ENCODE assay signal across 22 cellular contexts in genomic region chr3:172089250-172089649, GRCh38. TPM values are rescaled to one million over a fixed set of nuclear protein-coding genes. Genes with fewer than 3 reads are reported as not detected.
A peak's percentile ranks its signal among the peaks of the same experiment; 100 is the strongest.
DNase-seq lines count a peak whose midpoint lies in the region; TF ChIP-seq lines count a peak whose summit lies in the region.
"Had no signal": no experiment of that assay in that cellular context is flagged by ENCODE, and none has a peak within 500 bp of the region (broad histone marks: within the 10 kb centered on the region; RNA-seq: fewer than 3 reads in every experiment).

No MANE protein-coding gene starts in this region.

- TF ChIP-seq CTCF in MCF 10A (IDR thresholded peaks at IDR 0.05; ENCODE audit: unreplicated experiment): no peak
- TF ChIP-seq CTCF in breast epithelium (IDR thresholded peaks at IDR 0.05): no peak
- no peak for TF ChIP-seq CTCF in fibroblast of villous mesenchyme (IDR thresholded peaks at IDR 0.05; ENCODE audit: insufficient read depth, low read depth, low read length)
- no peak for TF ChIP-seq CTCF in vagina (IDR thresholded peaks at IDR 0.05)

- peaks cover 5% of the 10 kb centered on the region for H3K36me3 Mint-ChIP-seq in MCF 10A (ENCODE audit: insufficient read depth, unreplicated experiment)
- H3K36me3 Mint-ChIP-seq: natural killer cell had no signal

- POLR2A ChIA-PET in MCF 10A (lab: Yijun Ruan, JAX): interaction anchor here (0.9 to 8.6 kb wide), 9 partner anchors 8 to 65 kb away, joined by 4 to 84 read pairs (median 13); no protein-coding TSS in a partner anchor

- intact Hi-C loops in MCF 10A (cut with micrococcal nuclease) (no loop called here), breast epithelium (cut with DNase I; ENCODE audit: low total_unique reads) (no loop called here), vagina (cut with DNase I) (no loop called here)

- no peak overlapping the region for H3K27ac Mint-ChIP-seq in MCF 10A (ENCODE audit: low read depth, unreplicated experiment)

- no peak overlapping the region for H3K9ac ChIP-seq in subcutaneous abdominal adipose tissue (ENCODE audit: low read length in 5 of 5)
- H3K9ac ChIP-seq: SK-N-SH had no signal

- H3K4me1 Mint-ChIP-seq in MCF 10A (ENCODE audit: insufficient read depth, unreplicated experiment): peaks cover 33% of the 10 kb centered on the region

- H3K27me3 ChIP-seq in breast epithelium: no peaks in the 10 kb centered on the region
- H3K27me3 ChIP-seq in subcutaneous abdominal adipose tissue (ENCODE audit: control insufficient read depth in 5 of 5, insufficient read depth in 4 of 5, low read length in 5 of 5): no peaks in the 10 kb centered on the region
- H3K27me3 ChIP-seq in vagina: no peaks in the 10 kb centered on the region

- no peaks in the 10 kb centered on the region for H3K9me3 ChIP-seq in breast epithelium
- H3K9me3 ChIP-seq in subcutaneous abdominal adipose tissue (ENCODE audit: control insufficient read depth in 5 of 5, low read length in 5 of 5): peaks cover 0 to 5% (median 0%) of the 10 kb centered on the region in 5 donors
- no peaks in the 10 kb centered on the region for H3K9me3 ChIP-seq in vagina
- H3K9me3 ChIP-seq: SK-N-SH had no signal

- H3K4me1 ChIP-seq in breast epithelium: peaks cover 0 to 10% of the 10 kb centered on the region in 2 donors
- H3K4me1 ChIP-seq in subcutaneous abdominal adipose tissue (ENCODE audit: control insufficient read depth in 5 of 5, insufficient read depth in 5 of 5, low read length in 5 of 5): peaks cover 3 to 26% (median 14%) of the 10 kb centered on the region in 5 donors
- H3K4me1 ChIP-seq in vagina: peaks cover 45% of the 10 kb centered on the region

- BruUV-seq in MCF 10A (replicated peaks; lab: Mats Ljungman, UMichigan): no TSS peak

- H3K4me3 Mint-ChIP-seq in MCF 10A (ENCODE audit: unreplicated experiment): no peak overlapping the region
- H3K4me3 Mint-ChIP-seq: natural killer cell had no signal

- H3K4me3 ChIP-seq in breast epithelium (no peak overlapping the region), fibroblast of villous mesenchyme (ENCODE audit: low read depth, low read length) (no peak overlapping the region), subcutaneous abdominal adipose tissue (ENCODE audit: low read depth in 1 of 5, low read length in 5 of 5) (no peak overlapping the region), vagina (no peak overlapping the region)

- H3K27ac ChIP-seq in breast epithelium (no peak overlapping the region), subcutaneous abdominal adipose tissue (ENCODE audit: low read depth, low read length) (peak overlapping the region; percentile 30), vagina (no peak overlapping the region)
- H3K27ac ChIP-seq: C4-2B had no signal

- no peak for TF ChIP-seq POLR2A in breast epithelium (IDR thresholded peaks at IDR 0.05)
- no peak for TF ChIP-seq POLR2A in vagina (IDR thresholded peaks at IDR 0.05)

- DNase-seq in MCF 10A (ENCODE audit: unreplicated experiment) (peak; percentile 47), breast epithelium (ENCODE audit: low spot score in 2 of 2) (no peak), amniotic epithelial cell (ENCODE audit: low read depth) (peak; percentile 51), fibroblast of villous mesenchyme (ENCODE audit: low read depth) (peak; percentile 71), NCI-H187 treated with DMSO at 0.1 percent for 48 hours (lab: John Stamatoyannopoulos, UW) (no peak), RKO (ENCODE audit: low spot score) (no peak), vagina (ENCODE audit: extremely low spot score in 2 of 2) (no peak)
- DNase-seq: 8988T; activated CD8-positive, alpha-beta memory T cell treated with anti-CD3 and anti-CD28 coated beads, Interleukin-2, amount 50 U/mL, for 4 hours; activated gamma-delta T cell treated with Interleukin-2 at 50 U/mL for 16 hours; amygdala; KG1; natural killer cell; NCI-H1436; NCI-H748 treated with DMSO at 0.1 percent for 48 hours; posterior cingulate gyrus; SK-N-SH; small intestine; stimulated activated CD4-positive, alpha-beta T cell treated with anti-CD3 and anti-CD28 coated beads, Interleukin-4, amount 100 ng/mL, for 24 hours; substantia nigra had no signal

- H3K9me3 Mint-ChIP-seq in MCF 10A (ENCODE audit: unreplicated experiment): no peaks in the 10 kb centered on the region
- H3K9me3 Mint-ChIP-seq: natural killer cell had no signal

- H3K27me3 Mint-ChIP-seq in MCF 10A (ENCODE audit: insufficient read depth, unreplicated experiment): no peaks in the 10 kb centered on the region

- H3K36me3 ChIP-seq in breast epithelium (no peaks in the 10 kb centered on the region), subcutaneous abdominal adipose tissue (ENCODE audit: control insufficient read depth in 5 of 5, insufficient read depth in 5 of 5, low read length in 5 of 5) (peaks cover 0 to 3% (median 0%) of the 10 kb centered on the region in 5 donors), vagina (no peaks in the 10 kb centered on the region)

- CTCF ChIA-PET in MCF 10A (lab: Yijun Ruan, JAX): interaction anchor here (1.3 kb wide), 1 partner anchor 15 kb away, joined by 3 read pairs; no protein-coding TSS in a partner anchor

RNA-seq across cellular contexts. Expression of gene FNDC3B, which starts 49.9 kb away (rescaled TPM):
- total RNA-seq in MCF 10A (2022) (149 TPM in 2 replicates), breast epithelium (100 to 1,000 TPM; 131 to 172 (median 149) TPM), fibroblast of villous mesenchyme (165 and 221 TPM in 2 replicates), vagina (68.5 TPM)

Comparison
In these comparisons a context has a peak if more than half of its experiments do, and no peak if none do; other contexts are left out.
1. DNase-seq: peak in MCF 10A (single experiment), amniotic epithelial cell (single experiment) and fibroblast of villous mesenchyme (single experiment); none in breast epithelium (0 of 2), NCI-H187 treated with DMSO at 0.1 percent for 48 hours (single experiment), RKO (single experiment) and vagina (0 of 2).